ENCODE assay signal across 8 cellular contexts in the genomic region with DNA sequence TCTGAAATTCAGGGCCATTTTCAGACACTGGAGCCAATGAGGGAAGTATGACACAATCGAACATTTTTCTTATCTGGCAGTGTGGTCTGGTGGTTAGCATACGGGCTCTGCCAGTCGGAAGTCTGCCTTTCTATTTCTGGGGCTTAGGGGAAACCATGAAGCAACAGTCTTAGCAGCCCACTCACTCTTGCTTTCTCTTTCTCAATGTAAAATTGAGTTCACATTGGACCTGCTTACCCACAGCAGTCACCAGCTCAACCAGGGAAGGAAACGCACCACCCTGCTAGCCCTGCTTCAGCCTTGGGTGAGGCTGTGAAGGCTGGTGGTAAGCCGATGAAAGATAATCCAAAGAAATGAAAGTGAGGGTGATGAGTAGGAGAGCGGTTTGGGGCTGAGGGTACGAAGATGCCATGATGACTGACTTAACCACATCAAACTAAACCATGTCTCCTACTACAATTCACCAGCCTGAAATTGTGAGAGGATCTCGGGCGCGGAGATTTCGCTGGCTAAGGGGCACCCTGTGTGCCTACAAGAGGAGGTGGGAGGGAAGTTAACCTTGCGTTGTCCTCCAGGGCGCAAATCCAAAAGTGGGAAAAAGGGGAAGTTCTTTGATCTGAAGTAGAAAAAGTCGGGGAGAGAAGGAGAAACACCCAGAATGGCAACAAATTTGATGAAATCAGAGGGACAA. TPM values are rescaled to one million over a fixed set of nuclear protein-coding genes. Genes with fewer than 3 reads are reported as not detected.
A peak's percentile ranks its signal among the peaks of the same experiment; 100 is the strongest.
DNase-seq lines count a peak whose midpoint lies in the region; ATAC-seq and TF ChIP-seq lines count a peak whose summit lies in the region.

No MANE protein-coding gene starts in this region.

- H3K4me2 ChIP-seq in KMS-11, result peak overlapping the region; percentile 28; the same call in 1 of the 2 replicates

- no peaks in the 10 kb centered on the region for H3K79me2 ChIP-seq in KMS-11 (ENCODE audit: insufficient read depth, low read depth)

- DNase-seq in CD4-positive, alpha-beta memory T cell, result peak; percentile 60 to 83 (median 68)
- DNase-seq in activated CD8-positive, alpha-beta memory T cell treated with anti-CD3 and anti-CD28 coated beads, Interleukin-2, amount 50 U/mL, for 1 hour (ENCODE audit: extremely low read depth), result peak; percentile 51
- DNase-seq in left lobe of liver (ENCODE audit: low spot score) (no peak), mesothelial cell of epicardium (ENCODE audit: low spot score in 2 of 2, unreplicated experiment in 2 of 2) (no peak), COLO829 (ENCODE audit: low spot score) (no peak)
- peak; percentile 79 for DNase-seq in stimulated activated naive CD8-positive, alpha-beta T cell treated with anti-CD3 and anti-CD28 coated beads, Interleukin-15, Interleukin-2, amounts not matched to agents 100 U/mL and 50 U/mL, for 24 hours

- no peaks in the 10 kb centered on the region for H3K27me3 ChIP-seq in CD4-positive, alpha-beta memory T cell (ENCODE audit: insufficient read depth, low read length)
- peaks cover 14% of the 10 kb centered on the region; the same call in 1 of the 2 replicates for H3K27me3 ChIP-seq in KMS-11 (ENCODE audit: insufficient read depth, low read depth)

- H4K20me1 ChIP-seq in KMS-11 (ENCODE audit: insufficient read depth), result no peaks in the 10 kb centered on the region

- H3K4me3 Mint-ChIP-seq in CD4-positive, alpha-beta memory T cell, result peak overlapping the region; percentile 71 to 92 (median 84)
- no peak overlapping the region for H3K4me3 Mint-ChIP-seq in mesothelial cell of epicardium

- POLR2A ChIA-PET in CD4-positive, alpha-beta memory T cell (lab: Charles Lee; ENCODE audit: partially characterized antibody), result no interaction called here

- H3K4me3 ChIP-seq in CD4-positive, alpha-beta memory T cell (ENCODE audit: low read length in 2 of 2), result peak overlapping the region; percentile 20 to 24
- no peak overlapping the region for H3K4me3 ChIP-seq in KMS-11 (IDR thresholded peaks at IDR 0.05; ENCODE audit: insufficient read depth, low read depth, low read length)

- no peaks in the 10 kb centered on the region for H3K9me3 ChIP-seq in CD4-positive, alpha-beta memory T cell (ENCODE audit: control insufficient read depth in 1 of 2, low read length in 2 of 2)

- no peak overlapping the region for H3K27ac ChIP-seq in CD4-positive, alpha-beta memory T cell (ENCODE audit: low read depth, low read length)
- H3K27ac ChIP-seq in KMS-11, result no peak overlapping the region

- H3K9me3 Mint-ChIP-seq in CD4-positive, alpha-beta memory T cell, result peaks cover 0 to 6% (median 0%) of the 10 kb centered on the region in 8 donors
- peaks cover 4% of the 10 kb centered on the region for H3K9me3 Mint-ChIP-seq in mesothelial cell of epicardium

- H3K27me3 Mint-ChIP-seq in CD4-positive, alpha-beta memory T cell, result peaks cover 15 to 63% of the 10 kb centered on the region in 2 donors
- peaks cover 2% of the 10 kb centered on the region for H3K27me3 Mint-ChIP-seq in mesothelial cell of epicardium (ENCODE audit: low read depth)

- intact Hi-C loops in CD4-positive, alpha-beta memory T cell (cut with micrococcal nuclease), result no loop called here

- H2AFZ ChIP-seq in KMS-11 (ENCODE audit: low read depth), result no peak overlapping the region

- peaks cover 18 to 32% (median 25%) of the 10 kb centered on the region in 4 donors for H3K4me1 Mint-ChIP-seq in CD4-positive, alpha-beta memory T cell
- peaks cover 16% of the 10 kb centered on the region for H3K4me1 Mint-ChIP-seq in mesothelial cell of epicardium

- CTCF ChIA-PET in CD4-positive, alpha-beta memory T cell (lab: Charles Lee; ENCODE audit: partially characterized antibody), result no interaction called here

- no peak for TF ChIP-seq CTCF in KMS-11 (conservative IDR thresholded peaks at IDR 0.05; ENCODE audit: low read depth, low read length)
- TF ChIP-seq CTCF in mesothelial cell of epicardium (IDR thresholded peaks at IDR 0.05; ENCODE audit: unreplicated experiment), result no peak

- H3K9ac ChIP-seq in KMS-11, result no peak overlapping the region

- no peaks in the 10 kb centered on the region for H3K36me3 Mint-ChIP-seq in CD4-positive, alpha-beta memory T cell
- no peaks in the 10 kb centered on the region for H3K36me3 Mint-ChIP-seq in mesothelial cell of epicardium

- H3K27ac Mint-ChIP-seq in CD4-positive, alpha-beta memory T cell, result peak overlapping the region; percentile 19 to 74 (median 59)
- no peak overlapping the region for H3K27ac Mint-ChIP-seq in mesothelial cell of epicardium

- ATAC-seq in GM21367 (IDR thresholded peaks at IDR 0.05; ENCODE audit: unreplicated experiment) (peak; percentile 81), left lobe of liver (peak; percentile 21)
- ATAC-seq in stimulated activated naive CD8-positive, alpha-beta T cell treated with anti-CD3 and anti-CD28 coated beads, Interleukin-15, Interleukin-2, amounts not matched to agents 100 U/mL and 50 U/mL, for 24 hours, result peak; percentile 94

- peaks cover 25% of the 10 kb centered on the region for H3K4me1 ChIP-seq in CD4-positive, alpha-beta memory T cell (ENCODE audit: insufficient read depth, low read length)
- H3K4me1 ChIP-seq in KMS-11 (ENCODE audit: low read depth, poor library complexity, severe bottlenecking), result peaks cover 5% of the 10 kb centered on the region

- H3K36me3 ChIP-seq in CD4-positive, alpha-beta memory T cell (ENCODE audit: insufficient read depth, low read length), result no peaks in the 10 kb centered on the region
- no peaks in the 10 kb centered on the region for H3K36me3 ChIP-seq in KMS-11 (ENCODE audit: insufficient read depth)

RNA-seq across cellular contexts. Expression of gene LMO2, which starts 2.0 kb away (rescaled TPM):
- total RNA-seq in CD4-positive, alpha-beta memory T cell, result under 1 TPM; 0.47 to 0.58 TPM
- polyA plus RNA-seq in CD4-positive, alpha-beta memory T cell, result under 1 TPM in 1 of 2 donors, not detected in 1; 0.16 TPM
- total RNA-seq in left lobe of liver, result 5.1 TPM
- 2.9 to 4.5 TPM (median 3.9 TPM) in 3 replicates for total RNA-seq in mesothelial cell of epicardium

Comparison
In these comparisons a context has a peak if more than half of its experiments do, and no peak if none do; other contexts are left out.
1. DNase-seq: peak in CD4-positive, alpha-beta memory T cell (5 of 5), activated CD8-positive, alpha-beta memory T cell treated with anti-CD3 and anti-CD28 coated beads, Interleukin-2, amount 50 U/mL, for 1 hour (single experiment) and stimulated activated naive CD8-positive, alpha-beta T cell treated with anti-CD3 and anti-CD28 coated beads, Interleukin-15, Interleukin-2, amounts not matched to agents 100 U/mL and 50 U/mL, for 24 hours (single experiment); none in left lobe of liver (single experiment), mesothelial cell of epicardium (0 of 2) and COLO829 (single experiment).
2. ATAC-seq: peak in every context shown above with its lines; median percentile 94 in stimulated activated naive CD8-positive, alpha-beta T cell treated with anti-CD3 and anti-CD28 coated beads, Interleukin-15, Interleukin-2, amounts not matched to agents 100 U/mL and 50 U/mL, for 24 hours; 81 in GM21367; 21 in left lobe of liver.